Comparison of ENCODE assay signal across 16 cellular contexts in the genomic region with DNA sequence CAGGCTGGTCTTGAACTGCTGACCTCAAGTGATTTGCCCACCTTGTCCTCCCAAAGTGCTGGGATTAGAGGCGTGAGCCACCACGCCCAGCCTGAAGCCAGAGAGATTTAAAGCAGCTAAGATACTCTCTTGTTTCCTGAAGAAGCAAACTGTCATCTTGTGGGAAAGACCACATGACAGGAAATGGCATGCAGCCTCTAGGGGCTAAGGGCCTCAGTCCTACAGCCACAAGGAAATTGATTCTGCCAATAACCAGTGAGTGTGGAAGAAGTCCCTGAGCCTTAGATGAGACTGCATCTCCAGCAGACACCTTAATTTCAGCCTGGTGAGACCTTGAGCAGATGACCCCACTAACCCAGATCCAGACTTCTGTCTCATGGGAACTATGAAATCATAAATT. TPM values are rescaled to one million over a fixed set of nuclear protein-coding genes. Genes with fewer than 3 reads are reported as not detected.
DNase-seq lines count a peak whose midpoint lies in the region; ATAC-seq and TF ChIP-seq lines count a peak whose summit lies in the region.
"Had no signal": no experiment of that assay in that cellular context is flagged by ENCODE, and none has a peak within 500 bp of the region (broad histone marks: within the 10 kb centered on the region; RNA-seq: fewer than 3 reads in every experiment).

No MANE protein-coding gene starts in this region.

- no peak overlapping the region for H3K18ac ChIP-seq in IMR-90 (ENCODE audit: low read depth, low read length)
- H3K18ac ChIP-seq in neuronal stem cell (ENCODE audit: low read length): no peak overlapping the region

- H3K4ac ChIP-seq in IMR-90 (ENCODE audit: low read depth, low read length) (no peak overlapping the region), neuronal stem cell (ENCODE audit: low read length) (no peak overlapping the region)

- H3K36me3 ChIP-seq in IMR-90 (ENCODE audit: control insufficient read depth, insufficient read depth, low read length) (peaks cover 3% of the 10 kb centered on the region), neuronal stem cell (replicated peaks in 1 of 2; ENCODE audit: control insufficient read depth in 2 of 2, insufficient read depth in 2 of 2, low read length in 2 of 2) (no peaks in the 10 kb centered on the region)

- no peaks in the 10 kb centered on the region for H3K79me1 ChIP-seq in IMR-90 (ENCODE audit: low read depth in 1 of 2, low read length in 2 of 2)
- H3K79me1 ChIP-seq in neuronal stem cell (ENCODE audit: low read depth, low read length): no peaks in the 10 kb centered on the region

- H3K9me3 ChIP-seq in IMR-90 (ENCODE audit: control insufficient read depth, insufficient read depth, low read length): no peaks in the 10 kb centered on the region
- no peaks in the 10 kb centered on the region for H3K9me3 ChIP-seq in neuronal stem cell (replicated peaks in 1 of 2; ENCODE audit: control insufficient read depth in 2 of 2, insufficient read depth in 1 of 2, low read depth in 1 of 2, low read length in 2 of 2)
- H3K9me3 ChIP-seq: esophagus muscularis mucosa, upper lobe of left lung had no signal

- H3K4me3 ChIP-seq in IMR-90 (ENCODE audit: insufficient read depth, low read depth, low read length) (no peak overlapping the region), neuronal stem cell (ENCODE audit: low read length in 2 of 2) (no peak overlapping the region)
- H3K4me3 ChIP-seq: esophagus muscularis mucosa, upper lobe of left lung had no signal

- peak overlapping the region; percentile 35 for H2AFZ ChIP-seq in IMR-90 (replicated peaks; ENCODE audit: low read length, poor library complexity)
- H2AFZ ChIP-seq in neuronal stem cell (ENCODE audit: low read length): no peak overlapping the region

- intact Hi-C loops in IMR-90 (cut with micrococcal nuclease): no loop called here
- intact Hi-C loops in head of caudate nucleus (cut with DNase I): no loop called here

- H2BK12ac ChIP-seq in neuronal stem cell (ENCODE audit: low read length): no peak overlapping the region

- TF ChIP-seq POLR2A in IMR-90 (IDR thresholded peaks at IDR 0.05; ENCODE audit: low read depth, low read length): no peak

- peak in 1 of 2 donors; percentile 39 for ATAC-seq in activated naive CD4-positive, alpha-beta T cell treated with anti-CD3 and anti-CD28 coated beads, Interleukin-2, amount 50 U/mL, for 72 hours
- ATAC-seq in IMR-90 (ENCODE audit: low read depth): no peak
- ATAC-seq in stimulated activated effector memory CD8-positive, alpha-beta T cell treated with anti-CD3 and anti-CD28 coated beads, Interleukin-12 subunit alpha, Interleukin-12 subunit beta, amount 100 ng/mL, for 72 hours: peak; percentile 69
- ATAC-seq: left lobe of liver had no signal

- H4K5ac ChIP-seq in IMR-90 (ENCODE audit: low read depth, low read length): no peak overlapping the region

- dilution Hi-C loops in IMR-90 (cut with HindIII; ENCODE audit: low sequenced_read_pairs, unreplicated experiment): no loop called here

- H3K4me2 ChIP-seq in IMR-90 (ENCODE audit: low read depth, low read length): no peak overlapping the region
- no peak overlapping the region for H3K4me2 ChIP-seq in neuronal stem cell (ENCODE audit: insufficient read depth, low read length, poor library complexity, severe bottlenecking)

- CTCF ChIA-PET in IMR-90 (lab: Yijun Ruan, JAX): no interaction called here

- no peaks in the 10 kb centered on the region for H3K4me1 ChIP-seq in IMR-90 (ENCODE audit: control insufficient read depth, insufficient read depth, low read length)
- peaks cover 0 to 8% of the 10 kb centered on the region in 2 donors for H3K4me1 ChIP-seq in neuronal stem cell (ENCODE audit: control insufficient read depth in 2 of 2, insufficient read depth in 1 of 2, low read depth in 1 of 2, low read length in 2 of 2)
- H3K4me1 ChIP-seq: esophagus muscularis mucosa, upper lobe of left lung had no signal

- H4K91ac ChIP-seq in IMR-90 (ENCODE audit: insufficient read depth, low read depth, low read length) (no peak overlapping the region), neuronal stem cell (ENCODE audit: low read depth, low read length, poor library complexity) (no peak overlapping the region)

- peaks cover 5 to 7% of the 10 kb centered on the region in 2 donors for H3K9me3 Mint-ChIP-seq in activated naive CD4-positive, alpha-beta T cell treated with anti-CD3 and anti-CD28 coated beads, Interleukin-2, amount 50 U/mL, for 72 hours
- peaks cover 8% of the 10 kb centered on the region for H3K9me3 Mint-ChIP-seq in T-helper 1 cell treated with Interleukin-12 subunit alpha and Interleukin-12 subunit beta and Interleukin-4 antibody, amounts not matched to agents 30 μg/mL and 1 μg/mL, for 36 hours
- peaks cover 2% of the 10 kb centered on the region for H3K9me3 Mint-ChIP-seq in stimulated activated effector memory CD8-positive, alpha-beta T cell treated with anti-CD3 and anti-CD28 coated beads, Interleukin-12 subunit alpha, Interleukin-12 subunit beta, amount 100 ng/mL, for 72 hours

- no peak overlapping the region for H3K56ac ChIP-seq in IMR-90 (ENCODE audit: extremely low read depth, insufficient read depth, low read length)

- DNase-seq in activated naive CD4-positive, alpha-beta T cell treated with anti-CD3 and anti-CD28 coated beads, Interleukin-2, amount 50 U/mL, for 72 hours (ENCODE audit: low spot score in 2 of 2): no peak
- DNase-seq in activated naive CD4-positive, alpha-beta T cell (lab: John Stamatoyannopoulos, UW): no peak
- DNase-seq in IMR-90 (no peak), neuronal stem cell (ENCODE audit: low spot score) (no peak), head of caudate nucleus (no peak), NCI-H1105 (lab: John Stamatoyannopoulos, UW) (no peak)
- no peak for DNase-seq in stimulated activated effector memory CD8-positive, alpha-beta T cell treated with anti-CD3 and anti-CD28 coated beads, Interleukin-12 subunit alpha, Interleukin-12 subunit beta, amount 100 ng/mL, for 72 hours (ENCODE audit: low spot score in 2 of 2)
- DNase-seq: hypothalamus; NCI-H1092; NCI-H446 treated with DMSO at 0.1 percent for 48 hours; stimulated activated CD4-positive, alpha-beta T cell treated with anti-CD3 and anti-CD28 coated beads, Interleukin-2, amount 100 ng/mL, for 24 hours; T1000; upper lobe of left lung had no signal

- no peaks in the 10 kb centered on the region for H3K27me3 ChIP-seq in IMR-90 (ENCODE audit: control insufficient read depth, insufficient read depth, low read length)
- H3K27me3 ChIP-seq in neuronal stem cell (ENCODE audit: control insufficient read depth in 3 of 3, insufficient read depth in 3 of 3, low read depth in 1 of 3, low read length in 3 of 3): no peaks in the 10 kb centered on the region
- H3K27me3 ChIP-seq: esophagus muscularis mucosa, upper lobe of left lung had no signal

- H3K23ac ChIP-seq in IMR-90 (ENCODE audit: low read depth, low read length) (no peak overlapping the region), neuronal stem cell (ENCODE audit: low read depth, low read length, poor library complexity) (no peak overlapping the region)

- POLR2A ChIA-PET in IMR-90 (lab: Charles Lee; ENCODE audit: unreplicated experiment): no interaction called here

- no TSS peak for BruUV-seq in IMR-90 (replicated peaks; lab: Mats Ljungman, UMichigan)

- no peaks in the 10 kb centered on the region for H3K27me3 Mint-ChIP-seq in T-helper 1 cell treated with Interleukin-12 subunit alpha and Interleukin-12 subunit beta and Interleukin-4 antibody, amounts not matched to agents 30 μg/mL and 1 μg/mL, for 36 hours (ENCODE audit: low read depth)

- H2AK9ac ChIP-seq in IMR-90 (replicated peaks; ENCODE audit: low read depth, low read length, poor library complexity): no peak overlapping the region

- H2BK120ac ChIP-seq in IMR-90 (ENCODE audit: low read depth, low read length) (no peak overlapping the region), neuronal stem cell (ENCODE audit: low read depth, low read length) (no peak overlapping the region)

- no peak for TF ChIP-seq RAD21 in IMR-90 (IDR thresholded peaks at IDR 0.05; ENCODE audit: low read length)

- in situ Hi-C loops in IMR-90 (cut with MboI; ENCODE audit: low sequenced_read_pairs): no loop called here

- H3K9ac ChIP-seq in IMR-90 (ENCODE audit: low read depth, low read length): no peak overlapping the region
- no peak overlapping the region for H3K9ac ChIP-seq in neuronal stem cell (ENCODE audit: low read depth, low read length, poor library complexity)

- H4K20me1 ChIP-seq in IMR-90 (ENCODE audit: insufficient read depth, low read length): no peaks in the 10 kb centered on the region

- 100% methylated on average over 2 of the region's 2 CpGs; no CpG with 5 or more reads in 1 of the 2 experiments for WGBS in IMR-90 (ENCODE audit: extremely low coverage in 2 of 2, insufficient read length in 1 of 2), 2 experiments
- WGBS in neuronal stem cell (ENCODE audit: extremely low coverage in 2 of 2, insufficient read length in 2 of 2, insufficient replicate concordance in 1 of 2), 2 donors: no CpG with 5 or more reads among the region's 2 CpGs

- H3K14ac ChIP-seq in IMR-90 (replicated peaks; ENCODE audit: low read depth, low read length): no peak overlapping the region
- no peak overlapping the region for H3K14ac ChIP-seq in neuronal stem cell (ENCODE audit: low read length)

- H2AK5ac ChIP-seq in IMR-90 (ENCODE audit: low read depth, low read length): no peak overlapping the region
- H2AK5ac ChIP-seq in neuronal stem cell (ENCODE audit: low read depth, low read length): no peak overlapping the region

- peaks cover 9 to 50% of the 10 kb centered on the region in 2 donors for H3K36me3 Mint-ChIP-seq in activated naive CD4-positive, alpha-beta T cell treated with anti-CD3 and anti-CD28 coated beads, Interleukin-2, amount 50 U/mL, for 72 hours
- peaks cover 18% of the 10 kb centered on the region for H3K36me3 Mint-ChIP-seq in T-helper 1 cell treated with Interleukin-12 subunit alpha and Interleukin-12 subunit beta and Interleukin-4 antibody, amounts not matched to agents 30 μg/mL and 1 μg/mL, for 36 hours (ENCODE audit: low read depth)
- H3K36me3 Mint-ChIP-seq in stimulated activated effector memory CD8-positive, alpha-beta T cell treated with anti-CD3 and anti-CD28 coated beads, Interleukin-12 subunit alpha, Interleukin-12 subunit beta, amount 100 ng/mL, for 72 hours: peaks cover 18% of the 10 kb centered on the region

- peak overlapping the region; percentile 62 for H3K4me3 Mint-ChIP-seq in T-helper 1 cell treated with Interleukin-12 subunit alpha and Interleukin-12 subunit beta and Interleukin-4 antibody, amounts not matched to agents 30 μg/mL and 1 μg/mL, for 36 hours
- peak overlapping the region; percentile 29 for H3K4me3 Mint-ChIP-seq in stimulated activated effector memory CD8-positive, alpha-beta T cell treated with anti-CD3 and anti-CD28 coated beads, Interleukin-12 subunit alpha, Interleukin-12 subunit beta, amount 100 ng/mL, for 72 hours

- H3K27ac ChIP-seq in IMR-90 (ENCODE audit: insufficient read depth, low read length) (no peak overlapping the region), neuronal stem cell (replicated peaks; ENCODE audit: low read length) (no peak overlapping the region)
- H3K27ac ChIP-seq: esophagus muscularis mucosa, upper lobe of left lung had no signal

- no peak overlapping the region for H4K8ac ChIP-seq in IMR-90 (ENCODE audit: low read depth in 2 of 2, low read length in 2 of 2)
- no peak overlapping the region for H4K8ac ChIP-seq in neuronal stem cell (ENCODE audit: low read depth, low read length)

- TF ChIP-seq CTCF in IMR-90 (conservative IDR thresholded peaks at IDR 0.05; ENCODE audit: low read depth, low read length): no peak

- no peak overlapping the region for H2BK20ac ChIP-seq in IMR-90 (ENCODE audit: low read depth, low read length)

- H3K4me1 Mint-ChIP-seq in T-helper 1 cell treated with Interleukin-12 subunit alpha and Interleukin-12 subunit beta and Interleukin-4 antibody, amounts not matched to agents 30 μg/mL and 1 μg/mL, for 36 hours (ENCODE audit: low read depth): peaks cover 12% of the 10 kb centered on the region
- H3K4me1 Mint-ChIP-seq in stimulated activated effector memory CD8-positive, alpha-beta T cell treated with anti-CD3 and anti-CD28 coated beads, Interleukin-12 subunit alpha, Interleukin-12 subunit beta, amount 100 ng/mL, for 72 hours: peaks cover 10% of the 10 kb centered on the region

- H2BK5ac ChIP-seq in IMR-90 (ENCODE audit: low read depth, low read length, poor library complexity, severe bottlenecking) (no peak overlapping the region), neuronal stem cell (ENCODE audit: low read length) (no peak overlapping the region)

- peak overlapping the region; percentile 41 to 62 for H3K27ac Mint-ChIP-seq in activated naive CD4-positive, alpha-beta T cell treated with anti-CD3 and anti-CD28 coated beads, Interleukin-2, amount 50 U/mL, for 72 hours
- H3K27ac Mint-ChIP-seq in T-helper 1 cell treated with Interleukin-12 subunit alpha and Interleukin-12 subunit beta and Interleukin-4 antibody, amounts not matched to agents 30 μg/mL and 1 μg/mL, for 36 hours: peak overlapping the region; percentile 91
- peak overlapping the region; percentile 88 for H3K27ac Mint-ChIP-seq in stimulated activated effector memory CD8-positive, alpha-beta T cell treated with anti-CD3 and anti-CD28 coated beads, Interleukin-12 subunit alpha, Interleukin-12 subunit beta, amount 100 ng/mL, for 72 hours

- no peaks in the 10 kb centered on the region for H3K9me1 ChIP-seq in IMR-90 (ENCODE audit: insufficient read depth, low read length)

- H2BK15ac ChIP-seq in IMR-90 (ENCODE audit: low read depth, low read length): no peak overlapping the region
- H2BK15ac ChIP-seq in neuronal stem cell (ENCODE audit: low read length): no peak overlapping the region

RNA-seq across cellular contexts. Expression of a gene that starts 40.9 kb away (rescaled TPM):
- total RNA-seq in activated naive CD4-positive, alpha-beta T cell treated with anti-CD3 and anti-CD28 coated beads, Interleukin-2, amount 50 U/mL, for 72 hours: 10 to 100 TPM; 12.2 to 19.5 TPM
- 14.0 and 15.6 TPM in 2 replicates for total RNA-seq in IMR-90 (2012; rRNA removed)
- polyA plus RNA-seq in IMR-90 (2012; rRNA removed): 7.8 and 9.9 TPM in 2 replicates
- polyA plus RNA-seq in IMR-90 (2012; cell fraction: cytosol; rRNA removed): 6.5 and 12.2 TPM in 2 replicates
- polyA plus RNA-seq in IMR-90 (2012; cell fraction: nucleus; rRNA removed; ENCODE audit: low replicate concordance): 21.5 and 38.9 TPM in 2 replicates
- polyA plus RNA-seq in neuronal stem cell (2013, experiment 1 of 2): 15.6 TPM
- polyA plus RNA-seq in neuronal stem cell (2013, experiment 2 of 2): 17.1 TPM
